In the genomic region with DNA sequence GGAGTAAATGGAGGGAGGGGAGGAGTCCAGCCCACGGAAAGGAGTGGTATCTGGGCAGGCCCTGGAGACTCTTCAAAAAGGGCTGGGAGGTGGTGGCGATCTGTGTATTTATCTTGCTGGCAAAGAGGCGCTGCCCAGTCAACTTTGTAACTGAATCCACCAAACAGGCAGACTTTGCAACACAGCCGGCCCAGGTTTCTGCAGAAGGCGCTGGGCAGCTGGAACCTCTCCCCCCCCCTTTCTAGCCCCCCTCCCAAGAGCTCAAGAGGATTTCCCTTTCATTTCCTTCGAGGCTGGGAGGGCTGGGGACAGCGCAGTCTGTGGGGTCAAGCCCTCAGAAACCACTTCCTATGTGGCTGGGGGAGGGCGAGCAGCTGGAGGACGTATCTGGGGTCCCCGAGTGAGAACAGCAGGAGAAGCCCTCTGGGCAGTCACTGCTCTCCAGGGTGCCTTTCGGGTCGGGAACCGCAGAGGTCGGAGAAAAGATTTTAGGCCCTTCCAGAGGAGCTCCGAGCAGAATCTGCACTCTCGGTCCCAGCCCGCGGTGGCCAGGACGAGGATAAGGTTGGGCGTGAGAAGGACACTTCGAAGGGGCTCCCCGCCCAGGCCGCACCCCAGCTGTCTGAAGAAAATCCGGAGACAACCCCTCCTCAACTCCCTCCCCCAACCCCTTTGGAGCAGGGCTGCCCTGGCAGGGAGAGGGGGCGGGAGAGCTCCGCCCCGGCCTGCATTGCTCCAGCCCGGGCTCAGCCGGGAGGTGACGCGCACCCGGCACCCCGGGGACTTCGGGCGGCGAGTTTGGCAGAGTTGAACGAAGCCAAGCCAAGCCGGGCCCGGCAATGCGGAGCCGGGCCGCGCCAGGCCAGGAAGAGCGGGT, we compare ENCODE assay signal across 8 cellular contexts. TPM values are rescaled to one million over a fixed set of nuclear protein-coding genes. Genes with fewer than 3 reads are reported as not detected.
A peak's percentile ranks its signal among the peaks of the same experiment; 100 is the strongest.
DNase-seq lines count a peak whose midpoint lies in the region; ATAC-seq, FAIRE-seq and TF ChIP-seq lines count a peak whose summit lies in the region.

No MANE protein-coding gene starts in this region.

- ATAC-seq in HG02623 (IDR thresholded peaks at IDR 0.05; ENCODE audit: unreplicated experiment) = peak; percentile 17

- peak; percentile 72 for DNase-seq in GM13976 (ENCODE audit: low spot score)
- peak; percentile 7 for DNase-seq in NCI-H2171 (lab: John Stamatoyannopoulos, UW)
- DNase-seq in activated CD4-positive, alpha-beta memory T cell treated with anti-CD3 and anti-CD28 coated beads, Interleukin-2, amount 10 ng/mL, durations not matched to agents 7 days and 5 days = peak; percentile 62
- DNase-seq in H1 (ENCODE audit: low read depth in 1 of 2, low spot score in 2 of 2) = peak in 1 of 2 experiments; percentile 78
- DNase-seq in mesothelial cell of epicardium (ENCODE audit: low spot score in 2 of 2, unreplicated experiment in 2 of 2) = peak in 1 of 2 experiments; percentile 57
- peak; percentile 23 for DNase-seq in stimulated activated naive CD4-positive, alpha-beta T cell treated with Interleukin-2 at 50 U/mL for 16 hours (lab: John Stamatoyannopoulos, UW)
- DNase-seq in OCI-M2 (lab: John Stamatoyannopoulos, UW; ENCODE audit: unreplicated experiment) = no peak

- H2BK5ac ChIP-seq in H1 (ENCODE audit: low read depth, low read length) = no peak overlapping the region

- H2AFZ ChIP-seq in H1 (ENCODE audit: low read length) = no peak overlapping the region

- no peak overlapping the region for H2BK15ac ChIP-seq in H1 (ENCODE audit: low read length)

- H2BK120ac ChIP-seq in H1 (replicated peaks; ENCODE audit: low read depth, low read length) = no peak overlapping the region

- H4K8ac ChIP-seq in H1 (ENCODE audit: extremely low read depth, insufficient read depth, low read length) = 0 out of 2 replicates have a peak overlapping the region, but pooled peaks have one; percentile 11

- peak overlapping the region; percentile 60 for H3K18ac ChIP-seq in H1 (ENCODE audit: extremely low read depth, low read length)

- H2BK20ac ChIP-seq in H1 (ENCODE audit: low read length) = no peak overlapping the region

- H3K23ac ChIP-seq in H1 (ENCODE audit: insufficient read length) = no peak overlapping the region

- peaks cover 39% of the 10 kb centered on the region for H3K27me3 Mint-ChIP-seq in activated CD4-positive, alpha-beta memory T cell treated with anti-CD3 and anti-CD28 coated beads, Interleukin-2, amount 10 ng/mL, durations not matched to agents 7 days and 5 days
- H3K27me3 Mint-ChIP-seq in mesothelial cell of epicardium (ENCODE audit: low read depth) = peaks cover 6% of the 10 kb centered on the region

- peaks cover 0 to 44% (median 30%) of the 10 kb centered on the region in 4 experiments; a peak in 6 of 7 replicates for H3K27me3 ChIP-seq in H1 (replicated peaks in 1 of 4; ENCODE audit: control insufficient read depth in 3 of 4, extremely low read depth in 1 of 4, insufficient read depth in 3 of 4, low read length in 3 of 4)

- H3K36me3 ChIP-seq in H1 (ENCODE audit: control insufficient read depth in 2 of 4, insufficient read depth in 4 of 4, low read length in 3 of 4) = no peaks in the 10 kb centered on the region

- peak overlapping the region; percentile 64 for H3K27ac Mint-ChIP-seq in activated CD4-positive, alpha-beta memory T cell treated with anti-CD3 and anti-CD28 coated beads, Interleukin-2, amount 10 ng/mL, durations not matched to agents 7 days and 5 days
- peak overlapping the region; percentile 81 for H3K27ac Mint-ChIP-seq in mesothelial cell of epicardium

- H3K36me3 Mint-ChIP-seq in activated CD4-positive, alpha-beta memory T cell treated with anti-CD3 and anti-CD28 coated beads, Interleukin-2, amount 10 ng/mL, durations not matched to agents 7 days and 5 days (ENCODE audit: low read depth) = no peaks in the 10 kb centered on the region
- H3K36me3 Mint-ChIP-seq in mesothelial cell of epicardium = no peaks in the 10 kb centered on the region

- peak overlapping the region; percentile 49 to 62 (median 60) for H3K4me3 ChIP-seq in H1 (ENCODE audit: extremely low read depth in 1 of 4, insufficient read depth in 2 of 4, low read depth in 3 of 4, low read length in 4 of 4)

- no peak for TF ChIP-seq CTCF in GM13976 (IDR thresholded peaks at IDR 0.05; ENCODE audit: borderline replicate concordance, control extremely low read depth, extremely low read depth, insufficient read depth, missing control alignments)
- TF ChIP-seq CTCF in H1 (IDR thresholded peaks at IDR 0.05; ENCODE audit: control extremely low read depth in 1 of 3, insufficient read depth in 1 of 3, low read depth in 1 of 3, low read length in 3 of 3) = no peak
- TF ChIP-seq CTCF in mesothelial cell of epicardium (IDR thresholded peaks at IDR 0.05; ENCODE audit: unreplicated experiment) = no peak

- no peak overlapping the region for H3K14ac ChIP-seq in H1 (ENCODE audit: insufficient read length)

- H3K56ac ChIP-seq in H1 (replicated peaks; ENCODE audit: insufficient read length, low read depth, low read length) = no peak overlapping the region

- no peak overlapping the region for H4K5ac ChIP-seq in H1 (ENCODE audit: insufficient read length, low read depth, low read length)

- 8% methylated on average over 39 of the region's 44 CpGs; no CpG with 5 or more reads in 1 of the 2 experiments for WGBS in H1 (ENCODE audit: extremely low coverage in 1 of 2, insufficient coverage in 1 of 2, insufficient read length in 1 of 2, insufficient replicate concordance in 2 of 2, low coverage in 1 of 2, low lambda C conversion rate in 2 of 2, missing lambda C conversion rate in 1 of 2), 2 experiments

- H3K79me1 ChIP-seq in H1 (ENCODE audit: low read depth, low read length) = no peaks in the 10 kb centered on the region

- H2AK5ac ChIP-seq in H1 (ENCODE audit: low read depth, low read length) = no peak overlapping the region

- H3K4ac ChIP-seq in H1 (replicated peaks; ENCODE audit: insufficient read length, low read depth, low read length) = no peak overlapping the region

- no peak overlapping the region for H2BK12ac ChIP-seq in H1 (ENCODE audit: low read depth, low read length)

- H3K4me2 ChIP-seq in H1 (ENCODE audit: insufficient read depth in 1 of 2, low read depth in 2 of 2, low read length in 2 of 2) = peak overlapping the region; percentile 73 to 83

- H3K79me2 ChIP-seq in H1 (ENCODE audit: control insufficient read depth in 1 of 2, insufficient read depth in 2 of 2, low read length in 2 of 2) = no peaks in the 10 kb centered on the region

- peaks cover 25% of the 10 kb centered on the region for H3K4me1 Mint-ChIP-seq in activated CD4-positive, alpha-beta memory T cell treated with anti-CD3 and anti-CD28 coated beads, Interleukin-2, amount 10 ng/mL, durations not matched to agents 7 days and 5 days
- peaks cover 45% of the 10 kb centered on the region for H3K4me1 Mint-ChIP-seq in mesothelial cell of epicardium

- in situ Hi-C loops in GM13976 (cut with MboI; ENCODE audit: low sequenced_read_pairs, unreplicated experiment) = no loop called here

- no peak for TF ChIP-seq POLR2A in H1 (IDR thresholded peaks at IDR 0.05; ENCODE audit: control extremely low read depth in 1 of 2, low read depth in 2 of 2, low read length in 2 of 2)

- no peak for TF ChIP-seq EP300 in H1 (IDR thresholded peaks at IDR 0.05; ENCODE audit: borderline replicate concordance in 1 of 2, low read depth in 2 of 2, low read length in 2 of 2)

- H3K23me2 ChIP-seq in H1 (ENCODE audit: low read depth, low read length) = peaks cover 20% of the 10 kb centered on the region

- POLR2A ChIA-PET in activated CD4-positive, alpha-beta memory T cell treated with anti-CD3 and anti-CD28 coated beads, Interleukin-2, amount 10 ng/mL, durations not matched to agents 7 days and 5 days (lab: Charles Lee) = interaction anchor here (0.6 to 1.4 kb wide), 6 partner anchors 22 to 158 kb away, joined by 3 to 4 read pairs (median 4); no protein-coding TSS in a partner anchor
- POLR2A ChIA-PET in H1 (lab: Charles Lee; ENCODE audit: partially characterized antibody) = interaction anchor here (0.6 to 1.4 kb wide), 11 partner anchors 9 to 122 kb away, joined by 3 to 6 read pairs (median 3); no protein-coding TSS in a partner anchor

- H3K9ac ChIP-seq in H1 (replicated peaks in 1 of 4; ENCODE audit: extremely low read depth in 1 of 4, low read depth in 3 of 4, low read length in 3 of 4) = no peak overlapping the region; a peak in 3 of 7 replicates

- TF ChIP-seq RAD21 in H1 (IDR thresholded peaks at IDR 0.05 in 1 of 2, conservative IDR thresholded peaks at IDR 0.05 in 1 of 2; ENCODE audit: low read depth in 2 of 2, low read length in 2 of 2) = no peak

- no peak overlapping the region for H3K27ac ChIP-seq in H1 (ENCODE audit: low read depth, low read length)

- CTCF ChIA-PET in activated CD4-positive, alpha-beta memory T cell treated with anti-CD3 and anti-CD28 coated beads, Interleukin-2, amount 10 ng/mL, durations not matched to agents 7 days and 5 days (lab: Charles Lee) = interaction anchor here (1.4 to 2.1 kb wide), 2 partner anchors 24 to 70 kb away, joined by 5 read pairs; no protein-coding TSS in a partner anchor
- CTCF ChIA-PET in H1 (lab: Charles Lee; ENCODE audit: partially characterized antibody) = interaction anchor here (0.7 to 2.5 kb wide), 13 partner anchors 9 to 78 kb away, joined by 3 to 11 read pairs (median 4); no protein-coding TSS in a partner anchor

- no peaks in the 10 kb centered on the region for H3K9me3 Mint-ChIP-seq in activated CD4-positive, alpha-beta memory T cell treated with anti-CD3 and anti-CD28 coated beads, Interleukin-2, amount 10 ng/mL, durations not matched to agents 7 days and 5 days
- H3K9me3 Mint-ChIP-seq in mesothelial cell of epicardium = no peaks in the 10 kb centered on the region

- H4K20me1 ChIP-seq in H1 (replicated peaks in 1 of 2; ENCODE audit: control insufficient read depth in 1 of 2, insufficient read depth in 2 of 2, low read length in 2 of 2) = peaks cover 2 to 3% of the 10 kb centered on the region in 2 experiments

- H3K4me1 ChIP-seq in H1 (replicated peaks in 1 of 4; ENCODE audit: control insufficient read depth in 3 of 4, insufficient read depth in 4 of 4, low read length in 3 of 4) = peaks cover 5 to 19% (median 9%) of the 10 kb centered on the region in 4 experiments; a peak in 5 of 7 replicates

- H4K91ac ChIP-seq in H1 (replicated peaks; ENCODE audit: insufficient read length, low read length) = no peak overlapping the region

- no peak for FAIRE-seq in H1 (lab: Jason Lieb, UNC)

- no peaks in the 10 kb centered on the region for H3K9me3 ChIP-seq in H1 (ENCODE audit: insufficient read depth in 2 of 2, low read depth in 1 of 2, low read length in 1 of 2)

- peak overlapping the region; percentile 82 for H3K4me3 Mint-ChIP-seq in activated CD4-positive, alpha-beta memory T cell treated with anti-CD3 and anti-CD28 coated beads, Interleukin-2, amount 10 ng/mL, durations not matched to agents 7 days and 5 days
- H3K4me3 Mint-ChIP-seq in mesothelial cell of epicardium = peak overlapping the region; percentile 86

RNA-seq across cellular contexts. Expression of gene ZCCHC24, which starts 0.9 kb away (rescaled TPM):
- total RNA-seq in activated CD4-positive, alpha-beta memory T cell treated with anti-CD3 and anti-CD28 coated beads, Interleukin-2, amount 10 ng/mL, durations not matched to agents 7 days and 5 days = 1 to 10 TPM; 1.5 TPM
- 6.2 and 6.9 TPM in 2 replicates for total RNA-seq in H1 (2021; fragmentation: NEBNext Ultra II Directional; extraction: Animal tissue kit (Norgen Biotek cat#: 25700))
- 3.9 and 5.8 TPM in 2 replicates for polyA plus RNA-seq in H1 (2011; rRNA removed)
- polyA plus RNA-seq in H1 (2011; cell fraction: cytosol; rRNA removed) = 4.1 TPM
- 4.5 TPM for polyA plus RNA-seq in H1 (2011; cell fraction: nucleus; rRNA removed)
- polyA plus RNA-seq in H1 (2012, experiment 1 of 2) = 3.1 to 4.4 TPM (median 4.3 TPM) in 4 replicates
- polyA plus RNA-seq in H1 (2012, experiment 2 of 2) = 3.8 TPM
- 3.6 TPM for polyA plus RNA-seq in H1 (2013, experiment 1 of 2)
- polyA plus RNA-seq in H1 (2013, experiment 2 of 2) = 3.8 TPM
- 3.4 and 3.7 TPM in 2 replicates for polyA minus RNA-seq in H1 (2011; rRNA and poly(A)+ RNA removed)
- polyA minus RNA-seq in H1 (2011; cell fraction: cytosol; rRNA and poly(A)+ RNA removed) = 4.0 TPM
- 3.2 TPM for polyA minus RNA-seq in H1 (2011; cell fraction: nucleus; rRNA and poly(A)+ RNA removed)
- 31.8 to 34.0 TPM (median 33.2 TPM) in 3 replicates for total RNA-seq in mesothelial cell of epicardium
